14 cellular contexts compared by ENCODE assay signal in the genomic region with DNA sequence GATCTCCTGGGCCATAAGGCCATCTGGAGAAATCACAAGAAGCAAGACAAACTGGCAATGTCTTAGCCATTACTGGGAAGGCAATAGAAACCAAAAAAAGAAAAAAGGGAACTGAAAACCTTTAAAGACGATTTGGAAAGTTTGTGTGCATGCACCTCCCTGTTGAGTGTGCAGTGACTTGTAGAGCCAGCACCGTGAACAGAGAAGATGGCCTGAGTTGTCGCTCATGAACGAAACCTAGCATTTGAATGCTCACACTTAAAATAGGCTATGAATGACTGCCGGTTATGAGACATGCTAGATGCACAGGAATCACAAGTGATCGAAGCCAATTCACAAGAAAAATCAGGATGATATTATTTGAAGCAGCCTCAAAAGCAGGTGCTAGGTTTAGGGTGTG.
A peak's percentile ranks its signal among the peaks of the same experiment; 100 is the strongest.
DNase-seq lines count a peak whose midpoint lies in the region; ATAC-seq, FAIRE-seq and TF ChIP-seq lines count a peak whose summit lies in the region.
"Had no signal": no experiment of that assay in that cellular context is flagged by ENCODE, and none has a peak within 500 bp of the region (broad histone marks: within the 10 kb centered on the region; RNA-seq: fewer than 3 reads in every experiment).

No MANE protein-coding gene starts in this region.

- no peak for TF ChIP-seq CTCF in NB4 (IDR thresholded peaks at IDR 0.05; ENCODE audit: low read depth, low read length)
- TF ChIP-seq CTCF in mammary epithelial cell (conservative IDR thresholded peaks at IDR 0.05 in 1 of 2, IDR thresholded peaks at IDR 0.05 in 1 of 2; ENCODE audit: extremely low read depth in 1 of 2, insufficient read depth in 1 of 2, low read depth in 1 of 2, low read length in 2 of 2): no peak
- TF ChIP-seq CTCF in D721Med (IDR thresholded peaks at IDR 0.05; ENCODE audit: insufficient read depth, missing control alignments): no peak

- H3K4me1 Mint-ChIP-seq in activated CD8-positive, alpha-beta memory T cell treated with anti-CD3 and anti-CD28 coated beads, Interleukin-2, amount 10 ng/mL, durations not matched to agents 7 days and 5 days: peaks cover 12% of the 10 kb centered on the region

- H3K36me3 ChIP-seq in mammary epithelial cell (ENCODE audit: insufficient read depth, low read length): no peaks in the 10 kb centered on the region
- H3K36me3 ChIP-seq: left lung, thoracic aorta had no signal

- H2AFZ ChIP-seq in mammary epithelial cell (ENCODE audit: low read depth, low read length): no peak overlapping the region

- no peak overlapping the region for H3K4me3 Mint-ChIP-seq in activated CD8-positive, alpha-beta memory T cell treated with anti-CD3 and anti-CD28 coated beads, Interleukin-2, amount 10 ng/mL, durations not matched to agents 7 days and 5 days

- peaks cover 2% of the 10 kb centered on the region for H3K36me3 Mint-ChIP-seq in activated CD8-positive, alpha-beta memory T cell treated with anti-CD3 and anti-CD28 coated beads, Interleukin-2, amount 10 ng/mL, durations not matched to agents 7 days and 5 days

- TF ChIP-seq POLR2A in NB4 (IDR thresholded peaks at IDR 0.05; ENCODE audit: extremely low read depth, insufficient read length): no peak

- no peaks in the 10 kb centered on the region for H3K9me3 ChIP-seq in mammary epithelial cell (replicated peaks; ENCODE audit: insufficient read depth, low read length)
- H3K9me3 ChIP-seq: left lung, thoracic aorta had no signal

- peak; percentile 31 for DNase-seq in Ammon's horn (ENCODE audit: low spot score)
- peak; percentile 57 for DNase-seq in NB4 (ENCODE audit: low read depth)
- no peak for DNase-seq in cerebellum (ENCODE audit: low spot score)
- DNase-seq in mammary epithelial cell: no peak
- no peak for DNase-seq in activated CD8-positive, alpha-beta memory T cell treated with anti-CD3 and anti-CD28 coated beads, Interleukin-2, amount 10 ng/mL, durations not matched to agents 7 days and 5 days
- no peak for DNase-seq in D721Med (ENCODE audit: insufficient read length, low spot score)
- DNase-seq: activated naive CD4-positive, alpha-beta T cell treated with Interleukin-2 at 50 U/mL for 16 hours; left lung; NCI-H1105 treated with DMSO at 0.1 percent for 48 hours; T-helper 2 cell had no signal

- H3K9ac ChIP-seq in mammary epithelial cell (ENCODE audit: insufficient read depth, low read length): no peak overlapping the region

- in situ Hi-C loops in mammary epithelial cell (cut with MboI; ENCODE audit: low sequenced_read_pairs in 2 of 2): no loop called here

- FAIRE-seq in D721Med (lab: Jason Lieb, UNC): no peak
- FAIRE-seq: A204.1 had no signal

- CTCF ChIA-PET in mammary epithelial cell (lab: Charles Lee; ENCODE audit: low non-redundant PET): no interaction called here
- CTCF ChIA-PET in activated CD8-positive, alpha-beta memory T cell treated with anti-CD3 and anti-CD28 coated beads, Interleukin-2, amount 10 ng/mL, durations not matched to agents 7 days and 5 days (lab: Charles Lee): no interaction called here

- dilution Hi-C loops in mammary epithelial cell (cut with HindIII; ENCODE audit: low sequenced_read_pairs): loop anchor here (5.0 kb wide), 1 partner anchor 36 kb away; no protein-coding TSS in a partner anchor

- H3K4me2 ChIP-seq in mammary epithelial cell (ENCODE audit: insufficient read depth, low read depth, low read length): no peak overlapping the region

- intact Hi-C loops in mammary epithelial cell (cut with micrococcal nuclease): no loop called here

- ATAC-seq in GM19328 (IDR thresholded peaks at IDR 0.05; ENCODE audit: unreplicated experiment) (peak; percentile 72), HG02943 (IDR thresholded peaks at IDR 0.05; ENCODE audit: low read depth, unreplicated experiment) (peak; percentile 84)
- ATAC-seq in activated CD8-positive, alpha-beta memory T cell treated with anti-CD3 and anti-CD28 coated beads, Interleukin-2, amount 10 ng/mL, durations not matched to agents 7 days and 5 days: no peak
- ATAC-seq: left lung had no signal

- H4K20me1 ChIP-seq in mammary epithelial cell (ENCODE audit: insufficient read depth, low read length): no peaks in the 10 kb centered on the region

- H3K4me3 ChIP-seq in NB4 (ENCODE audit: low read depth, low read length) (no peak overlapping the region), mammary epithelial cell (replicated peaks in 1 of 3; ENCODE audit: insufficient read depth in 1 of 3, low read depth in 2 of 3, low read length in 3 of 3) (no peak overlapping the region)
- H3K4me3 ChIP-seq: left lung, thoracic aorta had no signal

- no peak overlapping the region for H3K27ac Mint-ChIP-seq in activated CD8-positive, alpha-beta memory T cell treated with anti-CD3 and anti-CD28 coated beads, Interleukin-2, amount 10 ng/mL, durations not matched to agents 7 days and 5 days

- BruUV-seq in mammary epithelial cell (replicated peaks; lab: Mats Ljungman, UMichigan): no TSS peak

- no peaks in the 10 kb centered on the region for H3K27me3 ChIP-seq in mammary epithelial cell (ENCODE audit: insufficient read depth, low read length)
- H3K27me3 ChIP-seq: left lung had no signal

- no peaks in the 10 kb centered on the region for H3K79me2 ChIP-seq in mammary epithelial cell (ENCODE audit: insufficient read depth, low read length)

- no peak overlapping the region for H3K27ac ChIP-seq in mammary epithelial cell (ENCODE audit: insufficient read depth, low read depth, low read length)
- H3K27ac ChIP-seq: left lung, thoracic aorta had no signal

- peaks cover 25% of the 10 kb centered on the region for H3K4me1 ChIP-seq in mammary epithelial cell (ENCODE audit: insufficient read depth, low read length)
- H3K4me1 ChIP-seq: left lung had no signal

- H3K9me3 Mint-ChIP-seq in activated CD8-positive, alpha-beta memory T cell treated with anti-CD3 and anti-CD28 coated beads, Interleukin-2, amount 10 ng/mL, durations not matched to agents 7 days and 5 days (ENCODE audit: low read depth): peaks cover 2% of the 10 kb centered on the region

- H3K27me3 Mint-ChIP-seq in activated CD8-positive, alpha-beta memory T cell treated with anti-CD3 and anti-CD28 coated beads, Interleukin-2, amount 10 ng/mL, durations not matched to agents 7 days and 5 days: peaks cover 5% of the 10 kb centered on the region

- 90% methylated on average over 6 of the region's 6 CpGs for WGBS in mammary epithelial cell (ENCODE audit: low coverage, missing lambda C conversion rate)

Comparison
In these comparisons a context has a peak if more than half of its experiments do, and no peak if none do; other contexts are left out.
1. DNase-seq: peak in Ammon's horn (single experiment) and NB4 (single experiment); none in cerebellum (single experiment), mammary epithelial cell (single experiment), activated CD8-positive, alpha-beta memory T cell treated with anti-CD3 and anti-CD28 coated beads, Interleukin-2, amount 10 ng/mL, durations not matched to agents 7 days and 5 days (single experiment) and D721Med (single experiment).